ENCODE assay signal across 14 cellular contexts in genomic region chr5:31213676-31214638, GRCh38. TPM values are rescaled to one million over a fixed set of nuclear protein-coding genes. Genes with fewer than 3 reads are reported as not detected.
DNase-seq lines count a peak whose midpoint lies in the region; ATAC-seq and TF ChIP-seq lines count a peak whose summit lies in the region.
"Had no signal": no experiment of that assay in that cellular context is flagged by ENCODE, and none has a peak within 500 bp of the region (broad histone marks: within the 10 kb centered on the region; RNA-seq: fewer than 3 reads in every experiment).

No MANE protein-coding gene starts in this region.

- no peaks in the 10 kb centered on the region for H3K9me2 ChIP-seq in neural cell (ENCODE audit: insufficient read depth, low read length)

- no peaks in the 10 kb centered on the region for H3K27me3 Mint-ChIP-seq in brain
- H3K27me3 Mint-ChIP-seq: activated naive CD8-positive, alpha-beta T cell treated with anti-CD3 and anti-CD28 coated beads, Interleukin-2, amount 10 ng/mL, durations not matched to agents 7 days and 5 days had no signal

- H3K27me3 ChIP-seq in left ventricle myocardium inferior (ENCODE audit: low read depth) (no peaks in the 10 kb centered on the region), neural cell (ENCODE audit: insufficient read depth, low read depth, low read length) (no peaks in the 10 kb centered on the region)
- H3K27me3 ChIP-seq: cardiac muscle cell had no signal

- peak; percentile 84 for TF ChIP-seq EP300 in neural cell (conservative IDR thresholded peaks at IDR 0.05; ENCODE audit: poor library complexity, severe bottlenecking)

- no peaks in the 10 kb centered on the region for H4K20me1 ChIP-seq in neural cell (ENCODE audit: insufficient read depth)

- no peak for TF ChIP-seq RAD21 in neural cell (conservative IDR thresholded peaks at IDR 0.05)

- peak overlapping the region; percentile 34 to 78 (median 52) for H3K4me3 Mint-ChIP-seq in brain
- H3K4me3 Mint-ChIP-seq: activated naive CD8-positive, alpha-beta T cell treated with anti-CD3 and anti-CD28 coated beads, Interleukin-2, amount 10 ng/mL, durations not matched to agents 7 days and 5 days; activated T-cell treated with anti-CD3 and anti-CD28 coated beads, Interleukin-2, amount 50 U/mL, for 72 hours had no signal

- peak overlapping the region; percentile 45 for H3K27ac ChIP-seq in left ventricle myocardium inferior (replicated peaks)
- no peak overlapping the region for H3K27ac ChIP-seq in neural cell (ENCODE audit: low read length)
- H3K27ac ChIP-seq: cardiac muscle cell had no signal

- H3K4me1 Mint-ChIP-seq in brain: peaks cover 17% of the 10 kb centered on the region
- H3K4me1 Mint-ChIP-seq: activated naive CD8-positive, alpha-beta T cell treated with anti-CD3 and anti-CD28 coated beads, Interleukin-2, amount 10 ng/mL, durations not matched to agents 7 days and 5 days had no signal

- H3K36me3 ChIP-seq in left ventricle myocardium inferior: no peaks in the 10 kb centered on the region
- no peaks in the 10 kb centered on the region for H3K36me3 ChIP-seq in neural cell (ENCODE audit: insufficient read depth, low read length)
- H3K36me3 ChIP-seq: cardiac muscle cell had no signal

- H3K79me2 ChIP-seq in neural cell (replicated peaks; ENCODE audit: insufficient read depth, low read length): peaks cover 9% of the 10 kb centered on the region

- no peak overlapping the region for H2AFZ ChIP-seq in neural cell (ENCODE audit: low read depth, low read length)

- no peaks in the 10 kb centered on the region for H3K4me1 ChIP-seq in left ventricle myocardium inferior

- DNase-seq in left ventricle myocardium inferior: no peak
- DNase-seq in left ventricle myocardium superior: no peak
- no peak for DNase-seq in cerebellar cortex (ENCODE audit: low spot score)
- no peak for DNase-seq in effector CD4-positive, alpha-beta T cell
- DNase-seq in T-helper 9 cell: no peak
- DNase-seq: activated CD4-positive, alpha-beta T cell treated with anti-CD3 and anti-CD28 coated beads, Interleukin-2, amount 50 U/mL, for 48 hours; activated naive CD8-positive, alpha-beta T cell treated with anti-CD3 and anti-CD28 coated beads, Interleukin-2, amount 10 ng/mL, durations not matched to agents 7 days and 5 days; activated T-cell treated with anti-CD3 and anti-CD28 coated beads, Interleukin-2, amount 50 U/mL, for 72 hours; PC-3 had no signal

- TF ChIP-seq CTCF in left ventricle myocardium inferior (IDR thresholded peaks at IDR 0.05; ENCODE audit: borderline replicate concordance): no peak
- TF ChIP-seq CTCF in brain (conservative IDR thresholded peaks at IDR 0.05): no peak
- no peak for TF ChIP-seq CTCF in neural cell (IDR thresholded peaks at IDR 0.05; ENCODE audit: poor library complexity, severe bottlenecking)

- no peaks in the 10 kb centered on the region for H3F3A ChIP-seq in neural cell (ENCODE audit: insufficient read depth, low read length, poor library complexity, severe bottlenecking)

- H3K4me3 ChIP-seq in left ventricle myocardium inferior: no peak overlapping the region
- H3K4me3 ChIP-seq in neural cell (ENCODE audit: low read length): no peak overlapping the region
- H3K4me3 ChIP-seq: cardiac muscle cell had no signal

- H3K9me3 ChIP-seq in left ventricle myocardium inferior (replicated peaks) (no peaks in the 10 kb centered on the region), neural cell (ENCODE audit: low read length) (no peaks in the 10 kb centered on the region)

- intact Hi-C loops in left ventricle myocardium inferior (cut with micrococcal nuclease): no loop called here
- intact Hi-C loops in left ventricle myocardium superior (cut with micrococcal nuclease): no loop called here

- peak overlapping the region; percentile 10 to 86 (median 76) for H3K27ac Mint-ChIP-seq in brain
- H3K27ac Mint-ChIP-seq: activated naive CD8-positive, alpha-beta T cell treated with anti-CD3 and anti-CD28 coated beads, Interleukin-2, amount 10 ng/mL, durations not matched to agents 7 days and 5 days; activated T-cell treated with anti-CD3 and anti-CD28 coated beads, Interleukin-2, amount 50 U/mL, for 72 hours had no signal

- H3K36me3 Mint-ChIP-seq in brain: no peaks in the 10 kb centered on the region
- H3K36me3 Mint-ChIP-seq: activated naive CD8-positive, alpha-beta T cell treated with anti-CD3 and anti-CD28 coated beads, Interleukin-2, amount 10 ng/mL, durations not matched to agents 7 days and 5 days had no signal

- no peaks in the 10 kb centered on the region for H3K9me3 Mint-ChIP-seq in brain
- H3K9me3 Mint-ChIP-seq: activated naive CD8-positive, alpha-beta T cell treated with anti-CD3 and anti-CD28 coated beads, Interleukin-2, amount 10 ng/mL, durations not matched to agents 7 days and 5 days; activated T-cell treated with anti-CD3 and anti-CD28 coated beads, Interleukin-2, amount 50 U/mL, for 72 hours had no signal

- H3K4me2 ChIP-seq in neural cell (ENCODE audit: low read length): no peak overlapping the region

- no peak overlapping the region for H3K9ac ChIP-seq in neural cell (ENCODE audit: low read length)

- no peak for ATAC-seq in left ventricle myocardium superior
- ATAC-seq in HG03571 (IDR thresholded peaks at IDR 0.05; ENCODE audit: unreplicated experiment): no peak
- ATAC-seq: activated T-cell treated with anti-CD3 and anti-CD28 coated beads, Interleukin-2, amount 50 U/mL, for 72 hours; HCT116; PC-3 had no signal

TF ChIP-seq in neural cell, 6 proteins besides CTCF, POLR2A, EP300 and RAD21:
- no peak for TF ChIP-seq REST (IDR thresholded peaks at IDR 0.05; ENCODE audit: borderline replicate concordance)
- TF ChIP-seq MXI1 (conservative IDR thresholded peaks at IDR 0.05; ENCODE audit: poor library complexity, severe bottlenecking): no peak
- peak; percentile 44 for TF ChIP-seq POLR2AphosphoS5 (IDR thresholded peaks at IDR 0.05)

RNA-seq across cellular contexts. Expression of gene CDH6, which starts 20.5 kb away (rescaled TPM):
- total RNA-seq in left ventricle myocardium inferior (2.8 TPM), left ventricle myocardium superior (2.6 TPM)
- polyA plus RNA-seq in brain (ENCODE audit: insufficient read depth, low read depth, low replicate concordance) (1.9 TPM), neural cell (2.1 and 2.3 TPM in 2 replicates)
- 10.0 and 11.0 TPM in 2 replicates for polyA minus RNA-seq in neural cell
- total RNA-seq: activated naive CD8-positive, alpha-beta T cell treated with anti-CD3 and anti-CD28 coated beads, Interleukin-2, amount 10 ng/mL, durations not matched to agents 7 days and 5 days; activated T-cell treated with anti-CD3 and anti-CD28 coated beads, Interleukin-2, amount 50 U/mL, for 72 hours had no signal
- polyA plus RNA-seq: cardiac muscle cell had no signal
